Comparison of ENCODE assay signal across 8 cellular contexts in the genomic region with DNA sequence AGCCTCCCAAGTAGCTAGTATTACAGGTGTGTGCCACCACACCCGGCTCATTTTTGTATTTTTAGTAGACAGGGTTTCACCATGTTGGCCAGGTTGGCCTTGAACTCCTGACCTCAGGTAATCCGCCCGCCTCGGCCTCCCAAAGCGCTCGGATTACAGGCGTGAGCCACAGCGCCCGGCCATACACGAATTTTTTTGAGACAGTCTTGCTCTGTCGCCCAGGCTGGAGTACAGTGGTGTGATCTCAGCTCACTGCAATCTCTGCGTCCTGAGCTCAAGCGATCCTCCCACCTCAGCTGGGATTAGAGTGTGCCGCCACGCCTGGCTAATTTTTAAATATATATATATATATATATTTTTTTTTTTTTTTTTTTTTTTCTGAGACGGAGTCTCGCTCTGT. TPM values are rescaled to one million over a fixed set of nuclear protein-coding genes. Genes with fewer than 3 reads are reported as not detected.
DNase-seq lines count a peak whose midpoint lies in the region; ATAC-seq and TF ChIP-seq lines count a peak whose summit lies in the region.
"Not testable (repeated sequence)": the region's sequence is repeated elsewhere in the genome, so short reads cannot be mapped to it uniquely, and the experiment has no call there.

No MANE protein-coding gene starts in this region.

- not testable (repeated sequence) for ATAC-seq in RWPE2 (ENCODE audit: low read depth); activated CD8-positive, alpha-beta T cell treated with anti-CD3 and anti-CD28 coated beads for 36 hours; activated naive CD8-positive, alpha-beta T cell treated with anti-CD3 and anti-CD28 coated beads, Interleukin-2, amount 10 ng/mL, durations not matched to agents 7 days and 5 days (ENCODE audit: low read depth); upper lobe of right lung

- not testable (repeated sequence) for DNase-seq in GM06990 (ENCODE audit: extremely low read depth, insufficient read length); RWPE2 (ENCODE audit: low spot score); activated CD8-positive, alpha-beta T cell treated with anti-CD3 and anti-CD28 coated beads for 36 hours; activated naive CD8-positive, alpha-beta T cell treated with anti-CD3 and anti-CD28 coated beads, Interleukin-2, amount 10 ng/mL, durations not matched to agents 7 days and 5 days; epithelial cell of prostate (ENCODE audit: low read depth, low spot score); upper lobe of right lung
- DNase-seq in left kidney (ENCODE audit: low read depth, low spot score): peak; percentile 70
- DNase-seq in progenitor cell of endocrine pancreas (ENCODE audit: low spot score, unreplicated experiment): peak; percentile 5

- H3K27ac ChIP-seq in RWPE2 (ENCODE audit: poor library complexity, severe bottlenecking) (peak overlapping the region; percentile 93), epithelial cell of prostate (peak overlapping the region; percentile 94)
- not testable (repeated sequence) for H3K27ac ChIP-seq in upper lobe of right lung

- not testable (repeated sequence) for H3K27me3 ChIP-seq in GM06990 (replicated peaks; ENCODE audit: control insufficient read depth, insufficient read depth, low read length); RWPE2 (ENCODE audit: insufficient read depth, poor library complexity, severe bottlenecking); upper lobe of right lung

- H3K9me3 Mint-ChIP-seq in activated CD8-positive, alpha-beta T cell treated with anti-CD3 and anti-CD28 coated beads for 36 hours; activated naive CD8-positive, alpha-beta T cell treated with anti-CD3 and anti-CD28 coated beads, Interleukin-2, amount 10 ng/mL, durations not matched to agents 7 days and 5 days; progenitor cell of endocrine pancreas (ENCODE audit: low read depth): not testable (repeated sequence)

- peaks cover 30% of the 10 kb centered on the region for H3K36me3 Mint-ChIP-seq in activated CD8-positive, alpha-beta T cell treated with anti-CD3 and anti-CD28 coated beads for 36 hours (ENCODE audit: low read depth)
- H3K36me3 Mint-ChIP-seq in activated naive CD8-positive, alpha-beta T cell treated with anti-CD3 and anti-CD28 coated beads, Interleukin-2, amount 10 ng/mL, durations not matched to agents 7 days and 5 days: peaks cover 13% of the 10 kb centered on the region
- peaks cover 13% of the 10 kb centered on the region for H3K36me3 Mint-ChIP-seq in progenitor cell of endocrine pancreas (ENCODE audit: insufficient read depth)

- H3K27ac Mint-ChIP-seq in activated CD8-positive, alpha-beta T cell treated with anti-CD3 and anti-CD28 coated beads for 36 hours; activated naive CD8-positive, alpha-beta T cell treated with anti-CD3 and anti-CD28 coated beads, Interleukin-2, amount 10 ng/mL, durations not matched to agents 7 days and 5 days: not testable (repeated sequence)
- peak overlapping the region; percentile 99 for H3K27ac Mint-ChIP-seq in progenitor cell of endocrine pancreas

- H3K9me3 ChIP-seq in RWPE2 (ENCODE audit: severe bottlenecking); upper lobe of right lung: not testable (repeated sequence)

- CTCF ChIA-PET in activated CD8-positive, alpha-beta T cell treated with anti-CD3 and anti-CD28 coated beads for 36 hours (lab: Charles Lee): not testable (repeated sequence)

- not testable (repeated sequence) for H3K36me3 ChIP-seq in GM06990 (ENCODE audit: control insufficient read depth, insufficient read depth, low read length)
- peaks cover 31% of the 10 kb centered on the region for H3K36me3 ChIP-seq in RWPE2 (ENCODE audit: low read depth)
- H3K36me3 ChIP-seq in upper lobe of right lung: peaks cover 15% of the 10 kb centered on the region

- intact Hi-C loops in activated CD8-positive, alpha-beta T cell treated with anti-CD3 and anti-CD28 coated beads for 36 hours (cut with micrococcal nuclease); upper lobe of right lung (cut with DNase I): not testable (repeated sequence)

- not testable (repeated sequence) for H3K4me1 Mint-ChIP-seq in activated CD8-positive, alpha-beta T cell treated with anti-CD3 and anti-CD28 coated beads for 36 hours (ENCODE audit: low read depth); activated naive CD8-positive, alpha-beta T cell treated with anti-CD3 and anti-CD28 coated beads, Interleukin-2, amount 10 ng/mL, durations not matched to agents 7 days and 5 days; progenitor cell of endocrine pancreas (ENCODE audit: low read depth)

- not testable (repeated sequence) for H3K27me3 Mint-ChIP-seq in activated CD8-positive, alpha-beta T cell treated with anti-CD3 and anti-CD28 coated beads for 36 hours; activated naive CD8-positive, alpha-beta T cell treated with anti-CD3 and anti-CD28 coated beads, Interleukin-2, amount 10 ng/mL, durations not matched to agents 7 days and 5 days; progenitor cell of endocrine pancreas

- not testable (repeated sequence) for H3K4me1 ChIP-seq in RWPE2 (ENCODE audit: insufficient read depth, poor library complexity, severe bottlenecking); upper lobe of right lung

- peak overlapping the region; percentile 89 for H3K4me3 ChIP-seq in GM06990 (replicated peaks; ENCODE audit: low read depth, low read length)
- H3K4me3 ChIP-seq in RWPE2 (ENCODE audit: severe bottlenecking): not testable (repeated sequence)
- H3K4me3 ChIP-seq in upper lobe of right lung: peak overlapping the region; percentile 71

- POLR2A ChIA-PET in activated CD8-positive, alpha-beta T cell treated with anti-CD3 and anti-CD28 coated beads for 36 hours (lab: Charles Lee): interaction anchor here (5.7 kb wide), 1 partner anchor 20 kb away, joined by 30 read pairs; no protein-coding TSS in a partner anchor
- POLR2A ChIA-PET in activated naive CD8-positive, alpha-beta T cell treated with anti-CD3 and anti-CD28 coated beads, Interleukin-2, amount 10 ng/mL, durations not matched to agents 7 days and 5 days (lab: Charles Lee): interaction anchor here (1.2 kb wide), 1 partner anchor 135 kb away, joined by 6 read pairs; no protein-coding TSS in a partner anchor

- not testable (repeated sequence) for TF ChIP-seq CTCF in GM06990 (IDR thresholded peaks at IDR 0.05; ENCODE audit: insufficient read depth, low read length, poor library complexity, severe bottlenecking); RWPE2 (IDR thresholded peaks at IDR 0.05; ENCODE audit: poor library complexity, severe bottlenecking); activated CD8-positive, alpha-beta T cell treated with anti-CD3 and anti-CD28 coated beads for 36 hours (IDR thresholded peaks at IDR 0.05); progenitor cell of endocrine pancreas (IDR thresholded peaks at IDR 0.05; ENCODE audit: unreplicated experiment); upper lobe of right lung (IDR thresholded peaks at IDR 0.05)

- peak overlapping the region; percentile 98 for H3K4me3 Mint-ChIP-seq in activated CD8-positive, alpha-beta T cell treated with anti-CD3 and anti-CD28 coated beads for 36 hours
- peak overlapping the region; percentile 97 for H3K4me3 Mint-ChIP-seq in activated naive CD8-positive, alpha-beta T cell treated with anti-CD3 and anti-CD28 coated beads, Interleukin-2, amount 10 ng/mL, durations not matched to agents 7 days and 5 days
- H3K4me3 Mint-ChIP-seq in progenitor cell of endocrine pancreas (ENCODE audit: low read depth): peak overlapping the region; percentile 97

RNA-seq across cellular contexts. Expression of a gene that starts 1.8 kb away (rescaled TPM):
- 1,000 to 10,000 TPM; 3,574 to 3,675 TPM for total RNA-seq in activated CD8-positive, alpha-beta T cell treated with anti-CD3 and anti-CD28 coated beads for 36 hours
- total RNA-seq in activated naive CD8-positive, alpha-beta T cell treated with anti-CD3 and anti-CD28 coated beads, Interleukin-2, amount 10 ng/mL, durations not matched to agents 7 days and 5 days: 1,000 to 10,000 TPM; 2,867 to 2,975 TPM
- total RNA-seq in progenitor cell of endocrine pancreas: 2,364 and 2,443 TPM in 2 replicates
- 2,677 TPM for total RNA-seq in upper lobe of right lung

RNA-seq across cellular contexts. Expression of a gene that starts 12.7 kb away (rescaled TPM):
- 10 to 100 TPM in 1 of 2 experiments, 1 to 10 TPM in 1; 9.4 to 10.3 TPM for total RNA-seq in activated CD8-positive, alpha-beta T cell treated with anti-CD3 and anti-CD28 coated beads for 36 hours
- 10 to 100 TPM; 20.5 to 26.2 TPM for total RNA-seq in activated naive CD8-positive, alpha-beta T cell treated with anti-CD3 and anti-CD28 coated beads, Interleukin-2, amount 10 ng/mL, durations not matched to agents 7 days and 5 days
- 12.7 and 14.3 TPM in 2 replicates for total RNA-seq in progenitor cell of endocrine pancreas
- 37.1 TPM for total RNA-seq in upper lobe of right lung

RNA-seq across cellular contexts. Expression of a gene that starts 15.0 kb away (rescaled TPM):
- total RNA-seq in activated CD8-positive, alpha-beta T cell treated with anti-CD3 and anti-CD28 coated beads for 36 hours: 10 to 100 TPM; 49.8 to 53.4 TPM
- total RNA-seq in activated naive CD8-positive, alpha-beta T cell treated with anti-CD3 and anti-CD28 coated beads, Interleukin-2, amount 10 ng/mL, durations not matched to agents 7 days and 5 days: 10 to 100 TPM; 94.7 to 95.3 TPM
- total RNA-seq in progenitor cell of endocrine pancreas (34.5 and 38.4 TPM in 2 replicates), upper lobe of right lung (43.9 TPM)

RNA-seq across cellular contexts. Expression of a gene that starts 17.3 kb away (rescaled TPM):
- 10 to 100 TPM; 92.4 to 96.6 TPM for total RNA-seq in activated CD8-positive, alpha-beta T cell treated with anti-CD3 and anti-CD28 coated beads for 36 hours
- total RNA-seq in activated naive CD8-positive, alpha-beta T cell treated with anti-CD3 and anti-CD28 coated beads, Interleukin-2, amount 10 ng/mL, durations not matched to agents 7 days and 5 days: 10 to 100 TPM; 66.1 to 68.1 TPM
- 42.5 and 45.9 TPM in 2 replicates for total RNA-seq in progenitor cell of endocrine pancreas
- 58.4 TPM for total RNA-seq in upper lobe of right lung

RNA-seq across cellular contexts. Expression of a gene that starts 21.9 kb away (rescaled TPM):
- total RNA-seq in activated CD8-positive, alpha-beta T cell treated with anti-CD3 and anti-CD28 coated beads for 36 hours: 1,000 to 10,000 TPM; 1,057 to 1,091 TPM
- 100 to 1,000 TPM; 985 to 994 TPM for total RNA-seq in activated naive CD8-positive, alpha-beta T cell treated with anti-CD3 and anti-CD28 coated beads, Interleukin-2, amount 10 ng/mL, durations not matched to agents 7 days and 5 days
- 765 and 777 TPM in 2 replicates for total RNA-seq in progenitor cell of endocrine pancreas
- total RNA-seq in upper lobe of right lung: 1,252 TPM
